2 cellular contexts compared by ENCODE assay signal in the genomic region with DNA sequence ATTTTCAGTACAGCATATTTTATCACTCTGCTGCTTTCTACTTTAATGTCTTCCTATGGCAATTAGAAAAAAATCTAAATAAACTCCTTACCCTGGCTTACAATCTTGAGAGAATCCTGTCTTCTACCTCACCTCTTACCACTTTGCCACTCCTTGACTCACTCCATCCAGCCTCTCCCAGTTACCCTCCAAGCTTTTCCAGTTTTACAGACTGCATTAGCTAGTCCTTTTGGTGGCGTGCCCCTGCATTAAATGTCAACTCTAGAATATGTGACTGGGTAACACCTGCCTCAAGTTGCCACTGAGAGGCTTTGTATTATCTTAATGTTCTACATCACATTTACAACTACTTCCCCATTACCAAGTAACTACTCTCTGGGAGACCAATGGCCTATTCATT.
TF ChIP-seq lines count a peak whose summit lies in the region.

No MANE protein-coding gene starts in this region.

TF ChIP-seq in HepG2, 621 proteins besides CTCF, POLR2A, EP300 and RAD21 (continues in another document):
- TF ChIP-seq ZNF275 (CRISPR knock-in tag; IDR thresholded peaks at IDR 0.05; ENCODE audit: borderline replicate concordance): no peak
- TF ChIP-seq NCOA1 (CRISPR knock-in tag; IDR thresholded peaks at IDR 0.05): no peak
- no peak for TF ChIP-seq HINFP (CRISPR knock-in tag; IDR thresholded peaks at IDR 0.05; ENCODE audit: low read depth)
- no peak for TF ChIP-seq MAFK (conservative IDR thresholded peaks at IDR 0.05 in 1 of 2, IDR thresholded peaks at IDR 0.05 in 1 of 2; ENCODE audit: low read length in 2 of 2)
- no peak for TF ChIP-seq ZNF788 (CRISPR knock-in tag; IDR thresholded peaks at IDR 0.05; ENCODE audit: borderline replicate concordance)
- TF ChIP-seq NFYB (CRISPR knock-in tag; IDR thresholded peaks at IDR 0.05): no peak
- no peak for TF ChIP-seq ZBED4 (CRISPR knock-in tag; IDR thresholded peaks at IDR 0.05; ENCODE audit: borderline replicate concordance)
- TF ChIP-seq ZNF672 (CRISPR knock-in tag; IDR thresholded peaks at IDR 0.05): no peak
- TF ChIP-seq ZNF350 (CRISPR knock-in tag; IDR thresholded peaks at IDR 0.05; ENCODE audit: borderline replicate concordance, low read depth): no peak
- TF ChIP-seq HNRNPLL (IDR thresholded peaks at IDR 0.05; ENCODE audit: low read depth, low read length, poor library complexity, severe bottlenecking): no peak
- TF ChIP-seq, protein P1, sequence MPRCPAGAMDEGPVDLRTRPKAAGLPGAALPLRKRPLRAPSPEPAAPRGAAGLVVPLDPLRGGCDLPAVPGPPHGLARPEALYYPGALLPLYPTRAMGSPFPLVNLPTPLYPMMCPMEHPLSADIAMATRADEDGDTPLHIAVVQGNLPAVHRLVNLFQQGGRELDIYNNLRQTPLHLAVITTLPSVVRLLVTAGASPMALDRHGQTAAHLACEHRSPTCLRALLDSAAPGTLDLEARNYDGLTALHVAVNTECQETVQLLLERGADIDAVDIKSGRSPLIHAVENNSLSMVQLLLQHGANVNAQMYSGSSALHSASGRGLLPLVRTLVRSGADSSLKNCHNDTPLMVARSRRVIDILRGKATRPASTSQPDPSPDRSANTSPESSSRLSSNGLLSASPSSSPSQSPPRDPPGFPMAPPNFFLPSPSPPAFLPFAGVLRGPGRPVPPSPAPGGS (CRISPR knock-in tag; IDR thresholded peaks at IDR 0.05): no peak
- no peak for TF ChIP-seq SOX6 (IDR thresholded peaks at IDR 0.05)
- TF ChIP-seq SOX6 (CRISPR knock-in tag; IDR thresholded peaks at IDR 0.05): no peak
- no peak for TF ChIP-seq ZNF563 (CRISPR knock-in tag; IDR thresholded peaks at IDR 0.05)
- TF ChIP-seq ZNF354B (CRISPR knock-in tag; IDR thresholded peaks at IDR 0.05): no peak
- TF ChIP-seq IKZF1 (IDR thresholded peaks at IDR 0.05): no peak

TF ChIP-seq in GM12878, 131 proteins besides CTCF, POLR2A, EP300 and RAD21:
- no peak for TF ChIP-seq SREBF2 (IDR thresholded peaks at IDR 0.05; ENCODE audit: low read length)
- no peak for TF ChIP-seq RFX5 (IDR thresholded peaks at IDR 0.05; ENCODE audit: low read depth, low read length)
- TF ChIP-seq ZNF687 (IDR thresholded peaks at IDR 0.05): no peak
- no peak for TF ChIP-seq EED (IDR thresholded peaks at IDR 0.05; ENCODE audit: low read depth)
- no peak for TF ChIP-seq ZNF24 (IDR thresholded peaks at IDR 0.05)
- no peak for TF ChIP-seq SRF (IDR thresholded peaks at IDR 0.05; ENCODE audit: low read depth in 2 of 2, low read length in 2 of 2)
- no peak for TF ChIP-seq TCF12 (IDR thresholded peaks at IDR 0.05; ENCODE audit: low read depth, low read length)
- no peak for TF ChIP-seq KLF5 (IDR thresholded peaks at IDR 0.05; ENCODE audit: partially characterized antibody)
- no peak for TF ChIP-seq USF1 (IDR thresholded peaks at IDR 0.05; ENCODE audit: borderline replicate concordance, extremely low read length, insufficient read depth, low read depth, low read length)
